ENCODE assay signal across 1 cellular context in genomic region chr10:79188154-79188763, GRCh38.
A peak's percentile ranks its signal among the peaks of the same experiment; 100 is the strongest.
TF ChIP-seq lines count a peak whose summit lies in the region.

No MANE protein-coding gene starts in this region.

TF ChIP-seq in HepG2, 621 proteins besides CTCF, POLR2A, EP300 and RAD21 (continued from another document and continues in another):
- TF ChIP-seq KLF9 (CRISPR knock-in tag; IDR thresholded peaks at IDR 0.05; ENCODE audit: low read depth) = no peak
- peak; percentile 74 for TF ChIP-seq ZNF331 (CRISPR knock-in tag; IDR thresholded peaks at IDR 0.05)
- TF ChIP-seq ZNF343 (CRISPR knock-in tag; IDR thresholded peaks at IDR 0.05) = 0 out of 2 replicates have a peak, but pooled peaks have one; percentile 28
- no peak for TF ChIP-seq SNAPC5 (CRISPR knock-in tag; IDR thresholded peaks at IDR 0.05; ENCODE audit: borderline replicate concordance)
- 0 out of 2 replicates have a peak, but pooled peaks have one; percentile 52 for TF ChIP-seq MIXL1 (CRISPR knock-in tag; IDR thresholded peaks at IDR 0.05)
- peak; percentile 82 for TF ChIP-seq PAXIP1 (CRISPR knock-in tag; conservative IDR thresholded peaks at IDR 0.05)
- no peak for TF ChIP-seq ZNF615 (CRISPR knock-in tag; IDR thresholded peaks at IDR 0.05; ENCODE audit: borderline replicate concordance)
- no peak for TF ChIP-seq ZNF253 (CRISPR knock-in tag; IDR thresholded peaks at IDR 0.05; ENCODE audit: borderline replicate concordance)
- TF ChIP-seq ZNF431 (CRISPR knock-in tag; IDR thresholded peaks at IDR 0.05; ENCODE audit: borderline replicate concordance, low read depth) = no peak
- no peak for TF ChIP-seq ATF6 (CRISPR knock-in tag; conservative IDR thresholded peaks at IDR 0.05)
- TF ChIP-seq SIX4 (CRISPR knock-in tag; IDR thresholded peaks at IDR 0.05) = peak; percentile 44; the same call in 1 of the 2 replicates
- 0 out of 2 replicates have a peak, but pooled peaks have one; percentile 53 for TF ChIP-seq HMG20B (CRISPR knock-in tag; conservative IDR thresholded peaks at IDR 0.05)
- no peak for TF ChIP-seq ZNF577 (CRISPR knock-in tag; IDR thresholded peaks at IDR 0.05; ENCODE audit: borderline replicate concordance, low read depth)
- TF ChIP-seq ZNF205 (CRISPR knock-in tag; IDR thresholded peaks at IDR 0.05) = peak; percentile 47; the same call in 1 of the 2 replicates
- peak; percentile 62; the same call in 1 of the 2 replicates for TF ChIP-seq HIC2 (CRISPR knock-in tag; IDR thresholded peaks at IDR 0.05; ENCODE audit: low read depth)
- peak; percentile 89 for TF ChIP-seq HNF4A (CRISPR knock-in tag; IDR thresholded peaks at IDR 0.05)
- TF ChIP-seq MATR3 (CRISPR knock-in tag; IDR thresholded peaks at IDR 0.05) = no peak
- 0 out of 2 replicates have a peak, but pooled peaks have one; percentile 42 for TF ChIP-seq ZNF292 (CRISPR knock-in tag; IDR thresholded peaks at IDR 0.05; ENCODE audit: borderline replicate concordance, low read depth)
- TF ChIP-seq ZNF503 (CRISPR knock-in tag; IDR thresholded peaks at IDR 0.05) = 0 out of 2 replicates have a peak, but pooled peaks have one; percentile 34
- TF ChIP-seq MYC (CRISPR knock-in tag; IDR thresholded peaks at IDR 0.05; ENCODE audit: borderline replicate concordance) = peak; percentile 80; the same call in 1 of the 2 replicates
- peak; percentile 81 for TF ChIP-seq SAP130 (CRISPR knock-in tag; IDR thresholded peaks at IDR 0.05; ENCODE audit: low read depth)
- peak; percentile 83; the same call in 1 of the 2 replicates for TF ChIP-seq ZNF746 (CRISPR knock-in tag; IDR thresholded peaks at IDR 0.05)
- no peak for TF ChIP-seq ZNF570 (CRISPR knock-in tag; IDR thresholded peaks at IDR 0.05; ENCODE audit: borderline replicate concordance)
- TF ChIP-seq GATA4 (IDR thresholded peaks at IDR 0.05; ENCODE audit: borderline replicate concordance, low read depth) = 0 out of 2 replicates have a peak, but pooled peaks have one; percentile 39
- 0 out of 2 replicates have a peak, but pooled peaks have one; percentile 21 for TF ChIP-seq ZNF143 (CRISPR knock-in tag; IDR thresholded peaks at IDR 0.05)
- TF ChIP-seq ZNF460 (CRISPR knock-in tag; IDR thresholded peaks at IDR 0.05; ENCODE audit: borderline replicate concordance) = no peak
- peak; percentile 57; the same call in 1 of the 2 replicates for TF ChIP-seq ZNF768 (CRISPR knock-in tag; IDR thresholded peaks at IDR 0.05)
- peak; percentile 80 for TF ChIP-seq ZBTB38 (CRISPR knock-in tag; IDR thresholded peaks at IDR 0.05)
- TF ChIP-seq HDAC1 (CRISPR knock-in tag; IDR thresholded peaks at IDR 0.05) = peak; percentile 58; the same call in 1 of the 2 replicates
- TF ChIP-seq ZNF276 (CRISPR knock-in tag; IDR thresholded peaks at IDR 0.05; ENCODE audit: low read depth) = no peak
- peak; percentile 34; the same call in 1 of the 2 replicates for TF ChIP-seq ARNT2 (CRISPR knock-in tag; IDR thresholded peaks at IDR 0.05; ENCODE audit: low read depth)
- no peak for TF ChIP-seq ZNF414 (CRISPR knock-in tag; IDR thresholded peaks at IDR 0.05)
- TF ChIP-seq ZNF574 (CRISPR knock-in tag; IDR thresholded peaks at IDR 0.05) = peak; percentile 70
- TF ChIP-seq LCORL (IDR thresholded peaks at IDR 0.05) = no peak
- TF ChIP-seq LCORL (CRISPR knock-in tag; IDR thresholded peaks at IDR 0.05) = peak; percentile 88
- peak; percentile 67 for TF ChIP-seq ZGPAT (CRISPR knock-in tag; IDR thresholded peaks at IDR 0.05)
- TF ChIP-seq NRL (CRISPR knock-in tag; IDR thresholded peaks at IDR 0.05; ENCODE audit: borderline replicate concordance) = 0 out of 2 replicates have a peak, but pooled peaks have one; percentile 60
- TF ChIP-seq MLX (CRISPR knock-in tag; IDR thresholded peaks at IDR 0.05) = peak; percentile 80
- TF ChIP-seq THRA (CRISPR knock-in tag; IDR thresholded peaks at IDR 0.05; ENCODE audit: borderline replicate concordance) = peak; percentile 88; the same call in 1 of the 2 replicates
- TF ChIP-seq ZNF652 (CRISPR knock-in tag; IDR thresholded peaks at IDR 0.05; ENCODE audit: borderline replicate concordance, low read depth) = peak; percentile 19; the same call in 1 of the 2 replicates
- peak; percentile 62; the same call in 1 of the 2 replicates for TF ChIP-seq MEIS2 (CRISPR knock-in tag; IDR thresholded peaks at IDR 0.05)
- TF ChIP-seq FOXA1 (IDR thresholded peaks at IDR 0.05) = no peak
- TF ChIP-seq FOXA1 (CRISPR knock-in tag; IDR thresholded peaks at IDR 0.05) = 0 out of 2 replicates have a peak, but pooled peaks have one; percentile 29
